Comparison of ENCODE assay signal across 1 cellular context in genomic region chr2:239158641-239159475, GRCh38.
TF ChIP-seq lines count a peak whose summit lies in the region.

No MANE protein-coding gene starts in this region.

TF ChIP-seq in HCT116, 20 proteins besides CTCF, POLR2A, EP300 and RAD21 (continued from another document):
- TF ChIP-seq REST (IDR thresholded peaks at IDR 0.05; ENCODE audit: low read depth) (no peak), CEBPB (IDR thresholded peaks at IDR 0.05; ENCODE audit: low read depth) (no peak), ELF1 (IDR thresholded peaks at IDR 0.05; ENCODE audit: borderline replicate concordance, low read depth) (no peak), JUND (IDR thresholded peaks at IDR 0.05) (no peak), ZNF274 (IDR thresholded peaks at IDR 0.05; ENCODE audit: low read depth, low read length) (no peak), EGR1 (IDR thresholded peaks at IDR 0.05; ENCODE audit: low read depth) (no peak), CBX3 (IDR thresholded peaks at IDR 0.05; ENCODE audit: low read depth) (no peak), FOSL1 (IDR thresholded peaks at IDR 0.05; ENCODE audit: low read depth) (no peak)
- TF ChIP-seq, protein P1, sequence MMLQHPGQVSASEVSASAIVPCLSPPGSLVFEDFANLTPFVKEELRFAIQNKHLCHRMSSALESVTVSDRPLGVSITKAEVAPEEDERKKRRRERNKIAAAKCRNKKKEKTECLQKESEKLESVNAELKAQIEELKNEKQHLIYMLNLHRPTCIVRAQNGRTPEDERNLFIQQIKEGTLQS (IDR thresholded peaks at IDR 0.05) = no peak
TF ChIP-seq in HCT116: peak in this region for 0.
